Comparison of ENCODE assay signal across 1 cellular context in the genomic region with DNA sequence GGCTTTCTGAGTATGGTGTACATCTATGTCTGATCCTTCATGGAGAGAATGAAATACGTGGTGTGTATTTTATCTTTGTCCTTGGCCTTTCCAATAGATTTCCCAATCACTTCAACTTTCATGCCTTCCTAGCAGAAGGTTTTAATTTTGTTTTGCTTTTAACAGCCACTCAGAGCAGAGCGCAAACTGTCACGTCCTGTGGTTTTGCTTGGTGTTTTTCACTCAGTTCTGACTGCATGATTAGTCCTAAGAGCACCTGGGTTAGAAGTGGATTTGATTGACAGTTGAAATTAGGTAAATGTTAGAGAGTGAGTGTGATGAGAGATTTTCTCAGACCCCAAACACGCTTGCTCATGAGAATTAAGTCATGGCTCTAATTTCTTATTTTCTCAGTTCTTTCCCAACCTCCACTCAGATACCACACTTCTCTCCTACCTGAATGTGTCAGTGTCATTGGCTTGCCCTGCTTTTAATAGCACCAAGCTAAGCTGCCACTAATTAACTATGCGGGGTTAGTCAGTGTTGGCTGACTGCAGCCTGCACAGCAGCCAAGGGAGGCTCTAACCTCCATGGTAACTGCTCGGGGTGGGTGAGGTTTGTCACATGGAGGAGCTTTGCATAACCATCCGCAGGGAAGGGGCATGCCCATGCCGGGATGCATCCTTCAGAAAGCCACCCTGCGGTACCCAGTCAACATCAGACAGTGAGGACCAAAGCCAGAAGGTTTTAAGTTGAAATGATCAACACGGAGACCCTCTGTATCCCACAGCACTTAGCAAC.
TF ChIP-seq lines count a peak whose summit lies in the region.

No MANE protein-coding gene starts in this region.

TF ChIP-seq in IMR-90, 13 proteins besides CTCF, POLR2A, EP300 and RAD21 (continued from another document):
- TF ChIP-seq, protein P1, sequence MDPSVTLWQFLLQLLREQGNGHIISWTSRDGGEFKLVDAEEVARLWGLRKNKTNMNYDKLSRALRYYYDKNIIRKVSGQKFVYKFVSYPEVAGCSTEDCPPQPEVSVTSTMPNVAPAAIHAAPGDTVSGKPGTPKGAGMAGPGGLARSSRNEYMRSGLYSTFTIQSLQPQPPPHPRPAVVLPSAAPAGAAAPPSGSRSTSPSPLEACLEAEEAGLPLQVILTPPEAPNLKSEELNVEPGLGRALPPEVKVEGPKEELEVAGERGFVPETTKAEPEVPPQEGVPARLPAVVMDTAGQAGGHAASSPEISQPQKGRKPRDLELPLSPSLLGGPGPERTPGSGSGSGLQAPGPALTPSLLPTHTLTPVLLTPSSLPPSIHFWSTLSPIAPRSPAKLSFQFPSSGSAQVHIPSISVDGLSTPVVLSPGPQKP (IDR thresholded peaks at IDR 0.05; ENCODE audit: borderline replicate concordance, low read depth, low read length), result no peak
- TF ChIP-seq MXI1 (IDR thresholded peaks at IDR 0.05; ENCODE audit: borderline replicate concordance, low read depth, low read length) (no peak), RFX5 (IDR thresholded peaks at IDR 0.05; ENCODE audit: low read depth, low read length) (no peak), CHD1 (IDR thresholded peaks at IDR 0.05; ENCODE audit: low read depth, low read length) (no peak), MAZ (IDR thresholded peaks at IDR 0.05; ENCODE audit: borderline replicate concordance, low read depth, low read length) (no peak)
- TF ChIP-seq, protein P2, sequence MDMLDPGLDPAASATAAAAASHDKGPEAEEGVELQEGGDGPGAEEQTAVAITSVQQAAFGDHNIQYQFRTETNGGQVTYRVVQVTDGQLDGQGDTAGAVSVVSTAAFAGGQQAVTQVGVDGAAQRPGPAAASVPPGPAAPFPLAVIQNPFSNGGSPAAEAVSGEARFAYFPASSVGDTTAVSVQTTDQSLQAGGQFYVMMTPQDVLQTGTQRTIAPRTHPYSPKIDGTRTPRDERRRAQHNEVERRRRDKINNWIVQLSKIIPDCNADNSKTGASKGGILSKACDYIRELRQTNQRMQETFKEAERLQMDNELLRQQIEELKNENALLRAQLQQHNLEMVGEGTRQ (IDR thresholded peaks at IDR 0.05; ENCODE audit: low read depth, low read length), result no peak
TF ChIP-seq in IMR-90: peak in this region for 0.
